Comparison of ENCODE assay signal across 19 cellular contexts in the genomic region with DNA sequence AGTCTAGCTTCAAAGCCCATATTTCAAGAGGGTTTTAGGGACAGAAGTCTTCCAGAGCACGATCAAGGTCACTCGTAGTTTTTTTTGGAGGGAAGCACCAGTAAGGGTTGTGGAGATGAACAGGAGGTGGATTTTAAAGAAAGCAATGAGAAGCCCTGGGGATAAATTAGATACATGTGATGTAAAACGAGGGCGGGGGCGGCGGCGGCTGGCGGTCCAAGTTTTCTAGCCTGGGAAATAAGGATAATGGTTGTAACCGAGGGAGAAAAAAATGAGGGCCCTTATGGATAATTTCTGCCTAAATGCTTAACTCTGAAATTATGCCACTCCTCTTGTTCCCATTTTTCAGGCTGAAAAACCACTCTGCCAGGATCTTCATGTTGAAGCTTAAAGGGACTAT.
DNase-seq lines count a peak whose midpoint lies in the region; ATAC-seq and TF ChIP-seq lines count a peak whose summit lies in the region.
"Had no signal": no experiment of that assay in that cellular context is flagged by ENCODE, and none has a peak within 500 bp of the region (broad histone marks: within the 10 kb centered on the region; RNA-seq: fewer than 3 reads in every experiment).

No MANE protein-coding gene starts in this region.

- H3K4me3 Mint-ChIP-seq in activated naive CD4-positive, alpha-beta T cell treated with anti-CD3 and anti-CD28 coated beads, Interleukin-2, amount 50 U/mL, for 24 hours, result peak overlapping the region; percentile 38
- H3K4me3 Mint-ChIP-seq in CD8-positive, alpha-beta T cell, result peak overlapping the region; percentile 37
- no peak overlapping the region for H3K4me3 Mint-ChIP-seq in activated naive CD8-positive, alpha-beta T cell treated with anti-CD3 and anti-CD28 coated beads, Interleukin-2, amount 50 U/mL, for 24 hours
- H3K4me3 Mint-ChIP-seq in nephron, result no peak overlapping the region
- H3K4me3 Mint-ChIP-seq: IgD-negative memory B cell had no signal

- H3K36me3 ChIP-seq in CD8-positive, alpha-beta T cell (ENCODE audit: insufficient read depth, low read length), result no peaks in the 10 kb centered on the region

- CTCF ChIA-PET in CD8-positive, alpha-beta T cell (lab: Charles Lee), result interaction anchor here (0.6 to 1.1 kb wide), 3 partner anchors 35 to 294 kb away, joined by 3 read pairs; no protein-coding TSS in a partner anchor

- no peak overlapping the region for H3K27ac Mint-ChIP-seq in activated naive CD4-positive, alpha-beta T cell treated with anti-CD3 and anti-CD28 coated beads, Interleukin-2, amount 50 U/mL, for 24 hours
- peak overlapping the region in 1 of 2 donors; percentile 75 for H3K27ac Mint-ChIP-seq in activated naive CD4-positive, alpha-beta T cell treated with anti-CD3 and anti-CD28 coated beads, Interleukin-2, amount 50 U/mL, for 72 hours
- H3K27ac Mint-ChIP-seq in CD8-positive, alpha-beta T cell, result peak overlapping the region; percentile 90
- H3K27ac Mint-ChIP-seq in activated naive CD8-positive, alpha-beta T cell treated with anti-CD3 and anti-CD28 coated beads, Interleukin-2, amount 50 U/mL, for 24 hours, result peak overlapping the region; percentile 14
- H3K27ac Mint-ChIP-seq in nephron, result peak overlapping the region in 2 of 3 experiments; percentile 59 to 61

- TF ChIP-seq CTCF in CD8-positive, alpha-beta T cell (IDR thresholded peaks at IDR 0.05), result no peak
- no peak for TF ChIP-seq CTCF in nephron (IDR thresholded peaks at IDR 0.05; ENCODE audit: unreplicated experiment in 3 of 3)

- no peaks in the 10 kb centered on the region for H3K27me3 Mint-ChIP-seq in activated naive CD4-positive, alpha-beta T cell treated with anti-CD3 and anti-CD28 coated beads, Interleukin-2, amount 50 U/mL, for 24 hours
- H3K27me3 Mint-ChIP-seq in CD8-positive, alpha-beta T cell (ENCODE audit: low read depth), result no peaks in the 10 kb centered on the region
- no peaks in the 10 kb centered on the region for H3K27me3 Mint-ChIP-seq in activated naive CD8-positive, alpha-beta T cell treated with anti-CD3 and anti-CD28 coated beads, Interleukin-2, amount 50 U/mL, for 24 hours
- no peaks in the 10 kb centered on the region for H3K27me3 Mint-ChIP-seq in nephron (ENCODE audit: low read depth)
- H3K27me3 Mint-ChIP-seq: IgD-negative memory B cell had no signal

- H3K27ac ChIP-seq in CD8-positive, alpha-beta T cell (ENCODE audit: low read depth, low read length), result no peak overlapping the region
- H3K27ac ChIP-seq: C4-2B had no signal

- ATAC-seq in activated naive CD4-positive, alpha-beta T cell treated with anti-CD3 and anti-CD28 coated beads, Interleukin-2, amount 50 U/mL, for 72 hours, result no peak
- no peak for ATAC-seq in CD8-positive, alpha-beta T cell
- no peak for ATAC-seq in activated naive CD8-positive, alpha-beta T cell treated with anti-CD3 and anti-CD28 coated beads, Interleukin-2, amount 50 U/mL, for 24 hours
- ATAC-seq in HG03432 (IDR thresholded peaks at IDR 0.05; ENCODE audit: unreplicated experiment), result no peak
- ATAC-seq: Panc1 had no signal

- POLR2A ChIA-PET in CD8-positive, alpha-beta T cell (lab: Charles Lee), result interaction anchor here (1.7 kb wide), 1 partner anchor 9 kb away, joined by 4 read pairs; no protein-coding TSS in a partner anchor

- H3K4me1 Mint-ChIP-seq in activated naive CD4-positive, alpha-beta T cell treated with anti-CD3 and anti-CD28 coated beads, Interleukin-2, amount 50 U/mL, for 24 hours, result peaks cover 84% of the 10 kb centered on the region
- H3K4me1 Mint-ChIP-seq in CD8-positive, alpha-beta T cell (ENCODE audit: low read depth), result peaks cover 76% of the 10 kb centered on the region
- peaks cover 62% of the 10 kb centered on the region for H3K4me1 Mint-ChIP-seq in activated naive CD8-positive, alpha-beta T cell treated with anti-CD3 and anti-CD28 coated beads, Interleukin-2, amount 50 U/mL, for 24 hours
- peaks cover 4% of the 10 kb centered on the region for H3K4me1 Mint-ChIP-seq in nephron

- peaks cover 51% of the 10 kb centered on the region for H3K4me1 ChIP-seq in CD8-positive, alpha-beta T cell (ENCODE audit: insufficient read depth, low read length)

- H3K9me3 ChIP-seq in CD8-positive, alpha-beta T cell (ENCODE audit: low read length), result no peaks in the 10 kb centered on the region

- H3K27me3 ChIP-seq in CD8-positive, alpha-beta T cell (ENCODE audit: insufficient read depth, low read length), result no peaks in the 10 kb centered on the region

- H3K4me3 ChIP-seq in CD8-positive, alpha-beta T cell (ENCODE audit: low read depth, low read length), result no peak overlapping the region

- no peak for DNase-seq in activated naive CD4-positive, alpha-beta T cell treated with anti-CD3 and anti-CD28 coated beads, Interleukin-2, amount 50 U/mL, for 72 hours (ENCODE audit: low spot score in 2 of 2)
- DNase-seq in CD8-positive, alpha-beta T cell, result no peak
- DNase-seq in activated naive CD8-positive, alpha-beta T cell treated with anti-CD3 and anti-CD28 coated beads, Interleukin-2, amount 50 U/mL, for 24 hours, result no peak
- DNase-seq in kidney glomerular epithelial cell (lab: John Stamatoyannopoulos, UW) (no peak), germinal center (ENCODE audit: low spot score) (no peak)
- DNase-seq: AML-193, DMS79, MV-4-11, NCI-H1694, NCI-H2081, NCI-H2171, NCI-H345, NCI-H774 had no signal

- H3K9me3 Mint-ChIP-seq in activated naive CD4-positive, alpha-beta T cell treated with anti-CD3 and anti-CD28 coated beads, Interleukin-2, amount 50 U/mL, for 24 hours, result no peaks in the 10 kb centered on the region
- H3K9me3 Mint-ChIP-seq in activated naive CD4-positive, alpha-beta T cell treated with anti-CD3 and anti-CD28 coated beads, Interleukin-2, amount 50 U/mL, for 72 hours, result peaks cover 10 to 32% of the 10 kb centered on the region in 2 donors
- peaks cover 5% of the 10 kb centered on the region for H3K9me3 Mint-ChIP-seq in CD8-positive, alpha-beta T cell
- peaks cover 19% of the 10 kb centered on the region for H3K9me3 Mint-ChIP-seq in activated naive CD8-positive, alpha-beta T cell treated with anti-CD3 and anti-CD28 coated beads, Interleukin-2, amount 50 U/mL, for 24 hours
- H3K9me3 Mint-ChIP-seq in nephron, result peaks cover 37% of the 10 kb centered on the region

- intact Hi-C loops in CD8-positive, alpha-beta T cell (cut with DNase I, micrococcal nuclease), result no loop called here

- peaks cover 36% of the 10 kb centered on the region for H3K36me3 Mint-ChIP-seq in activated naive CD4-positive, alpha-beta T cell treated with anti-CD3 and anti-CD28 coated beads, Interleukin-2, amount 50 U/mL, for 24 hours
- peaks cover 28 to 74% of the 10 kb centered on the region in 2 donors for H3K36me3 Mint-ChIP-seq in activated naive CD4-positive, alpha-beta T cell treated with anti-CD3 and anti-CD28 coated beads, Interleukin-2, amount 50 U/mL, for 72 hours
- H3K36me3 Mint-ChIP-seq in CD8-positive, alpha-beta T cell, result peaks cover 37% of the 10 kb centered on the region
- peaks cover 39% of the 10 kb centered on the region for H3K36me3 Mint-ChIP-seq in activated naive CD8-positive, alpha-beta T cell treated with anti-CD3 and anti-CD28 coated beads, Interleukin-2, amount 50 U/mL, for 24 hours (ENCODE audit: low read depth)
- H3K36me3 Mint-ChIP-seq in nephron (ENCODE audit: low read depth), result peaks cover 32% of the 10 kb centered on the region

Comparison
In these comparisons a context has a peak if more than half of its experiments do, and no peak if none do; other contexts are left out.
1. H3K4me3 Mint-ChIP-seq: peak in activated naive CD4-positive, alpha-beta T cell treated with anti-CD3 and anti-CD28 coated beads, Interleukin-2, amount 50 U/mL, for 24 hours (single experiment) and CD8-positive, alpha-beta T cell (single experiment); none in activated naive CD8-positive, alpha-beta T cell treated with anti-CD3 and anti-CD28 coated beads, Interleukin-2, amount 50 U/mL, for 24 hours (single experiment) and nephron (0 of 3).